Comparison of ENCODE assay signal across 1 cellular context in genomic region chr11:93041682-93042081, GRCh38.
TF ChIP-seq lines count a peak whose summit lies in the region.

No MANE protein-coding gene starts in this region.

TF ChIP-seq in SK-N-SH, 30 proteins besides CTCF, POLR2A, EP300 and RAD21 (continued from another document):
- TF ChIP-seq REST (IDR thresholded peaks at IDR 0.05; ENCODE audit: low read depth, low read length) (no peak), ELF1 (IDR thresholded peaks at IDR 0.05) (no peak)
